Comparison of ENCODE assay signal across 27 cellular contexts in the genomic region with DNA sequence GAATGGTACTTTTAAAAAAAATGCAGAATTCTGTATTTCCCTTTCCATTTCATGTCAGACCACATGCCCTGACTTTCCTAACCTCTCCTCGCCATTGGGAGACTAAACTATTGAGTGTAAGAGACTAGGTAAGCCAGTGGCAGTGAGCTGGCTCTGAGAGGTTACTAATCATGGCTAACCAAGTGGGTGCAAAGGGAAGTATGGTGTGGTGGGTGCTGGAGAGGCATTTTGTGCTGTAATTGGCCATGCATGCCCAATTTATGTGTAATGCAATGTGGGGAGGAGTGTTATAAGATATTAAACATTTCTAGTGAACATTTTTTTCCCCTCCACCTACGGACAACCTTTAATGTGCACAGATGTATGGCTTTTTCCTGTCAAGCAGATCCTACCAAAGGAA.
"Had no signal": no experiment of that assay in that cellular context is flagged by ENCODE, and none has a peak within 500 bp of the region (broad histone marks: within the 10 kb centered on the region; RNA-seq: fewer than 3 reads in every experiment).

No MANE protein-coding gene starts in this region.

- H3K27me3 ChIP-seq: neutrophil, pancreas, right atrium auricular region, right lobe of liver, sigmoid colon, stomach, thyroid gland, tibial nerve, upper lobe of left lung, uterus had no signal

- H3K36me3 ChIP-seq: neutrophil, pancreas, prostate gland, right atrium auricular region, right lobe of liver, sigmoid colon, stomach, thoracic aorta, thyroid gland, tibial nerve, upper lobe of left lung, uterus had no signal

- H3K4me3 Mint-ChIP-seq: naive B cell; naive thymus-derived CD8-positive, alpha-beta T cell; natural killer cell treated with Interleukin-12 subunit alpha and Interleukin-12 subunit beta and Interleukin-15 and Interleukin-18, amount 100 ng/mL, for 72 hours; nephron progenitor cell; neural crest cell; stimulated activated effector memory CD8-positive, alpha-beta T cell treated with anti-CD3 and anti-CD28 coated beads, Interleukin-12 subunit alpha, Interleukin-12 subunit beta, amount 100 ng/mL, for 72 hours had no signal

- H3K4me1 Mint-ChIP-seq: naive B cell; naive thymus-derived CD8-positive, alpha-beta T cell; stimulated activated effector memory CD8-positive, alpha-beta T cell treated with anti-CD3 and anti-CD28 coated beads, Interleukin-12 subunit alpha, Interleukin-12 subunit beta, amount 100 ng/mL, for 72 hours had no signal

- H3K9me3 ChIP-seq: neutrophil, pancreas, prostate gland, right atrium auricular region, right lobe of liver, sigmoid colon, stomach, thoracic aorta, thyroid gland, tibial nerve, upper lobe of left lung, uterus had no signal

- H3K4me3 ChIP-seq: pancreas, prostate gland, right atrium auricular region, right lobe of liver, sigmoid colon, stomach, thoracic aorta, thyroid gland, tibial nerve, upper lobe of left lung, uterus had no signal

- H3K27ac Mint-ChIP-seq: naive B cell; naive thymus-derived CD8-positive, alpha-beta T cell; natural killer cell treated with Interleukin-12 subunit alpha and Interleukin-12 subunit beta and Interleukin-15 and Interleukin-18, amount 100 ng/mL, for 72 hours; nephron progenitor cell; stimulated activated effector memory CD8-positive, alpha-beta T cell treated with anti-CD3 and anti-CD28 coated beads, Interleukin-12 subunit alpha, Interleukin-12 subunit beta, amount 100 ng/mL, for 72 hours had no signal

- DNase-seq: naive B cell; naive thymus-derived CD8-positive, alpha-beta T cell; nephron progenitor cell; nucleus accumbens; pancreas; retina; right lobe of liver; sigmoid colon; small intestine; stimulated activated CD4-positive, alpha-beta T cell treated with anti-CD3 and anti-CD28 coated beads, Interleukin-15, amount 100 ng/mL, for 24 hours; stimulated activated CD4-positive, alpha-beta T cell treated with anti-CD3 and anti-CD28 coated beads, Interleukin-2, amount 100 ng/mL, for 24 hours; stimulated activated CD4-positive, alpha-beta T cell treated with anti-CD3 and anti-CD28 coated beads, Interleukin-2, amount 100 ng/mL, for 48 hours; stimulated activated CD4-positive, alpha-beta T cell treated with anti-CD3 and anti-CD28 coated beads, Interleukin-4, amount 100 ng/mL, for 24 hours; stimulated activated naive CD4-positive, alpha-beta T cell treated with Interleukin-2 at 50 U/mL for 16 hours; stomach; thyroid gland; trophoblast cell; upper lobe of left lung; uterus had no signal

- ATAC-seq: naive thymus-derived CD8-positive, alpha-beta T cell; natural killer cell treated with Interleukin-12 subunit alpha and Interleukin-12 subunit beta and Interleukin-15 and Interleukin-18, amount 100 ng/mL, for 72 hours; pancreas; right lobe of liver; stimulated activated effector memory CD8-positive, alpha-beta T cell treated with anti-CD3 and anti-CD28 coated beads, Interleukin-12 subunit alpha, Interleukin-12 subunit beta, amount 100 ng/mL, for 72 hours had no signal

- H3K9me3 Mint-ChIP-seq: natural killer cell treated with Interleukin-12 subunit alpha and Interleukin-12 subunit beta and Interleukin-15 and Interleukin-18, amount 100 ng/mL, for 72 hours; stimulated activated effector memory CD8-positive, alpha-beta T cell treated with anti-CD3 and anti-CD28 coated beads, Interleukin-12 subunit alpha, Interleukin-12 subunit beta, amount 100 ng/mL, for 72 hours had no signal

- H3K27ac ChIP-seq: neutrophil, pancreas, prostate gland, right atrium auricular region, right lobe of liver, sigmoid colon, stomach, thoracic aorta, thyroid gland, tibial nerve, upper lobe of left lung, uterus had no signal

- H3K27me3 Mint-ChIP-seq: naive B cell had no signal

- H3K4me1 ChIP-seq: pancreas, prostate gland, right lobe of liver, thyroid gland, upper lobe of left lung, uterus had no signal

- H3K36me3 Mint-ChIP-seq: naive thymus-derived CD8-positive, alpha-beta T cell; natural killer cell treated with Interleukin-12 subunit alpha and Interleukin-12 subunit beta and Interleukin-15 and Interleukin-18, amount 100 ng/mL, for 72 hours; stimulated activated effector memory CD8-positive, alpha-beta T cell treated with anti-CD3 and anti-CD28 coated beads, Interleukin-12 subunit alpha, Interleukin-12 subunit beta, amount 100 ng/mL, for 72 hours had no signal
